ENCODE assay signal across 17 cellular contexts in the genomic region with DNA sequence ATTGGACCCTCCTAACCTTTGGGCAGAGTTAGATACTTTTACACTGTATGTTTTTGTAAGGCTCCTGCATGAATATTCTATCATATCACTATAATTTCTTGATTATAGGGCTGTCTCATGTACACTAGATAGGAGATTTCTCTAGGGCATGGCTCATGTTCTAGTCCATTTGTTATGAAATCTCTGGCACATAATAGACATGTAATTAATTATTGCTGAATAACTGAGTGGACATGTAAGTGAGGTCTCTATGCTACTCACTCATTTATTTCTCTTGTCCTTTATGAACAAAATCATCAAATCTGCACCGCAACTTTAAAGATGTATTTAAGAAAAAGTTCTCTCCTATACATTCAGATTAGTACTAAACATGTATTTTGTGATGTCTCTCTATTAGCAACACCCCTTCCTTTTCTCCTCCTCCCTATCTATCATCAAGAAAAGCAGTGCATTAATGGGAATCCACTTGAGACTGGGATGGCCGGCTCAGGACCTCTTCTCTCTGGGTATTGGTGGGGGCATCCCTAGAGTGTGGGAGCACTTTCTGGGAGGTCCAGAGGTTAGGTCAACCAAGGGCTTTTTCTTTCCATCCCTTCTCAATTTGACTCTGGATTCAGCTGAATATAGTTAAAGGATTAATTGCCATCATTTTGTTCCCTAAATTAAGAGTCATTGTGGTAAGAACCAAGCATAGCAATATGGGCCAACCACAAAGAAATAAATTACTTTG.
A peak's percentile ranks its signal among the peaks of the same experiment; 100 is the strongest.
DNase-seq lines count a peak whose midpoint lies in the region; ATAC-seq and TF ChIP-seq lines count a peak whose summit lies in the region.
"Had no signal": no experiment of that assay in that cellular context is flagged by ENCODE, and none has a peak within 500 bp of the region (broad histone marks: within the 10 kb centered on the region; RNA-seq: fewer than 3 reads in every experiment).

No MANE protein-coding gene starts in this region.

- no peak for DNase-seq in activated naive CD8-positive, alpha-beta T cell treated with anti-CD3 and anti-CD28 coated beads, Interleukin-2, amount 50 U/mL, for 24 hours
- peak; percentile 44 for DNase-seq in kidney tubule cell (ENCODE audit: low spot score)
- no peak for DNase-seq in esophagus muscularis mucosa (ENCODE audit: extremely low spot score)
- DNase-seq in posterior cingulate gyrus = no peak
- DNase-seq in NCI-H510A treated with DMSO at 0.1 percent for 48 hours (lab: John Stamatoyannopoulos, UW) = no peak
- DNase-seq in trophoblast cell = no peak
- DNase-seq: activated effector memory CD4-positive, alpha-beta T cell treated with anti-CD3 and anti-CD28 coated beads, Interleukin-2, amount 50 U/mL, for 16 hours; dorsolateral prefrontal cortex; Karpas-422; left ventricle myocardium superior; naive thymus-derived CD8-positive, alpha-beta T cell; NCI-H1694; NCI-H446 treated with DMSO at 0.1 percent for 48 hours had no signal

- ATAC-seq in activated naive CD8-positive, alpha-beta T cell treated with anti-CD3 and anti-CD28 coated beads, Interleukin-2, amount 50 U/mL, for 24 hours = no peak
- ATAC-seq: left ventricle myocardium superior; naive thymus-derived CD8-positive, alpha-beta T cell had no signal

- peaks cover 0 to 19% (median 0%) of the 10 kb centered on the region in 11 experiments; a peak in 5 of 22 replicates for H3K9me3 ChIP-seq in BLaER1 treated with 17β-estradiol and CSF1 and Interleukin-3, amounts not matched to agents 10 nM and 100 nM (replicated peaks in 1 of 11)
- no peaks in the 10 kb centered on the region for H3K9me3 ChIP-seq in esophagus muscularis mucosa
- no peaks in the 10 kb centered on the region for H3K9me3 ChIP-seq in trophoblast cell (ENCODE audit: insufficient read depth, low read depth, low read length)

- no peak overlapping the region for H4K8ac ChIP-seq in trophoblast cell (ENCODE audit: low read depth, low read length)

- H3K4me3 ChIP-seq in BLaER1 treated with 17β-estradiol and CSF1 and Interleukin-3, amounts not matched to agents 10 nM and 100 nM = no peak overlapping the region
- H3K4me3 ChIP-seq in esophagus muscularis mucosa = no peak overlapping the region
- no peak overlapping the region for H3K4me3 ChIP-seq in trophoblast cell (ENCODE audit: low read depth, low read length)
- H3K4me3 ChIP-seq: dorsolateral prefrontal cortex had no signal

- TF ChIP-seq EP300 in Ishikawa (IDR thresholded peaks at IDR 0.05; ENCODE audit: borderline replicate concordance) (no peak), esophagus muscularis mucosa (IDR thresholded peaks at IDR 0.05) (no peak)

- peak overlapping the region in 8 of 11 experiments; percentile 23 to 66 (median 51); a peak in 12 of 22 replicates for H3K9ac ChIP-seq in BLaER1 treated with 17β-estradiol and CSF1 and Interleukin-3, amounts not matched to agents 10 nM and 100 nM
- H3K9ac ChIP-seq in trophoblast cell (ENCODE audit: low read length) = no peak overlapping the region

- no peak overlapping the region for H2BK120ac ChIP-seq in trophoblast cell (ENCODE audit: insufficient read depth, low read length, poor library complexity)

- WGBS in esophagus muscularis mucosa = 86% methylated on average over 2 of the region's 2 CpGs
- no CpG with 5 or more reads among the region's 2 CpGs for WGBS in trophoblast cell (ENCODE audit: extremely low coverage, insufficient coverage, insufficient read length)

- no peak for TF ChIP-seq POLR2A in esophagus muscularis mucosa (IDR thresholded peaks at IDR 0.05; ENCODE audit: low read depth)

- H4K12ac ChIP-seq in trophoblast cell (ENCODE audit: low read depth, low read length) = no peak overlapping the region

- H3K4me2 ChIP-seq in BLaER1 treated with 17β-estradiol and CSF1 and Interleukin-3, amounts not matched to agents 10 nM and 100 nM = peak overlapping the region in 10 of 11 experiments; percentile 40 to 77 (median 67); a peak in 20 of 22 replicates
- H3K4me2 ChIP-seq in trophoblast cell (ENCODE audit: low read length) = no peak overlapping the region

- H4K91ac ChIP-seq in trophoblast cell (ENCODE audit: low read depth, low read length) = no peak overlapping the region

- no peak overlapping the region for H3K18ac ChIP-seq in trophoblast cell (ENCODE audit: low read length)

- intact Hi-C loops in esophagus muscularis mucosa (cut with DNase I) = no loop called here
- intact Hi-C loops in posterior cingulate gyrus (cut with DNase I) = no loop called here

- no peaks in the 10 kb centered on the region for H4K20me1 ChIP-seq in BLaER1 treated with 17β-estradiol and CSF1 and Interleukin-3, amounts not matched to agents 10 nM and 100 nM

- H3K9me3 Mint-ChIP-seq in activated naive CD8-positive, alpha-beta T cell treated with anti-CD3 and anti-CD28 coated beads, Interleukin-2, amount 50 U/mL, for 24 hours = peaks cover 20% of the 10 kb centered on the region

- no peak overlapping the region for H2AK5ac ChIP-seq in trophoblast cell (ENCODE audit: low read length)

- H3K27ac ChIP-seq in BLaER1 treated with 17β-estradiol and CSF1 and Interleukin-3, amounts not matched to agents 10 nM and 100 nM = peak overlapping the region in 10 of 11 experiments; percentile 38 to 85 (median 77); a peak in 19 of 22 replicates
- H3K27ac ChIP-seq in esophagus muscularis mucosa (replicated peaks in 1 of 4) = no peak overlapping the region
- no peak overlapping the region for H3K27ac ChIP-seq in trophoblast cell (ENCODE audit: low read depth, low read length)
- H3K27ac ChIP-seq: dorsolateral prefrontal cortex had no signal

- no peak overlapping the region for H3K4ac ChIP-seq in trophoblast cell (ENCODE audit: low read depth, low read length)

- no peak overlapping the region for H2BK12ac ChIP-seq in trophoblast cell (ENCODE audit: low read length)

- peak overlapping the region; percentile 4 for H3K4me3 Mint-ChIP-seq in activated naive CD8-positive, alpha-beta T cell treated with anti-CD3 and anti-CD28 coated beads, Interleukin-2, amount 50 U/mL, for 24 hours
- H3K4me3 Mint-ChIP-seq: activated CD4-positive, alpha-beta memory T cell treated with anti-CD3 and anti-CD28 coated beads for 36 hours; B cell; naive thymus-derived CD8-positive, alpha-beta T cell had no signal

- H3K27me3 ChIP-seq in BLaER1 treated with 17β-estradiol and CSF1 and Interleukin-3, amounts not matched to agents 10 nM and 100 nM = peaks cover 0 to 19% (median 0%) of the 10 kb centered on the region in 11 experiments; a peak in 4 of 22 replicates
- H3K27me3 ChIP-seq in esophagus muscularis mucosa (no peaks in the 10 kb centered on the region), trophoblast cell (ENCODE audit: insufficient read depth, low read length) (no peaks in the 10 kb centered on the region)

- H3K4me1 ChIP-seq in BLaER1 treated with 17β-estradiol and CSF1 and Interleukin-3, amounts not matched to agents 10 nM and 100 nM = peaks cover 10 to 53% (median 23%) of the 10 kb centered on the region in 10 experiments
- no peaks in the 10 kb centered on the region for H3K4me1 ChIP-seq in esophagus muscularis mucosa
- H3K4me1 ChIP-seq in trophoblast cell (ENCODE audit: control insufficient read depth in 1 of 2, insufficient read depth in 2 of 2, low read length in 2 of 2) = no peaks in the 10 kb centered on the region

- H3K36me3 ChIP-seq in BLaER1 treated with 17β-estradiol and CSF1 and Interleukin-3, amounts not matched to agents 10 nM and 100 nM = no peaks in the 10 kb centered on the region
- H3K36me3 ChIP-seq in esophagus muscularis mucosa (no peaks in the 10 kb centered on the region), trophoblast cell (ENCODE audit: control insufficient read depth in 1 of 2, insufficient read depth in 2 of 2, low read length in 2 of 2) (no peaks in the 10 kb centered on the region)

- H3K27me3 Mint-ChIP-seq in activated naive CD8-positive, alpha-beta T cell treated with anti-CD3 and anti-CD28 coated beads, Interleukin-2, amount 50 U/mL, for 24 hours = peaks cover 26% of the 10 kb centered on the region

- peak overlapping the region; percentile 70 for H3K27ac Mint-ChIP-seq in activated naive CD8-positive, alpha-beta T cell treated with anti-CD3 and anti-CD28 coated beads, Interleukin-2, amount 50 U/mL, for 24 hours
- H3K27ac Mint-ChIP-seq: activated CD4-positive, alpha-beta memory T cell treated with anti-CD3 and anti-CD28 coated beads for 36 hours; B cell; naive thymus-derived CD8-positive, alpha-beta T cell had no signal

- TF ChIP-seq CTCF in esophagus muscularis mucosa (IDR thresholded peaks at IDR 0.05) = no peak

- H3K79me2 ChIP-seq in trophoblast cell (ENCODE audit: control insufficient read depth, insufficient read depth, low read length, poor library complexity) = no peaks in the 10 kb centered on the region

- no peak overlapping the region for H2AFZ ChIP-seq in trophoblast cell (ENCODE audit: insufficient read depth, low read length, poor library complexity)

- no peak for TF ChIP-seq RAD21 in Ishikawa (IDR thresholded peaks at IDR 0.05; ENCODE audit: low read depth)

- H3K36me3 Mint-ChIP-seq in activated naive CD8-positive, alpha-beta T cell treated with anti-CD3 and anti-CD28 coated beads, Interleukin-2, amount 50 U/mL, for 24 hours (ENCODE audit: low read depth) = no peaks in the 10 kb centered on the region
- H3K36me3 Mint-ChIP-seq: activated CD4-positive, alpha-beta memory T cell treated with anti-CD3 and anti-CD28 coated beads for 36 hours; naive thymus-derived CD8-positive, alpha-beta T cell had no signal

- H2BK5ac ChIP-seq in trophoblast cell (ENCODE audit: low read depth, low read length, poor library complexity) = no peak overlapping the region

- H3K14ac ChIP-seq in trophoblast cell (ENCODE audit: low read length) = no peak overlapping the region

- peaks cover 32% of the 10 kb centered on the region for H3K4me1 Mint-ChIP-seq in activated naive CD8-positive, alpha-beta T cell treated with anti-CD3 and anti-CD28 coated beads, Interleukin-2, amount 50 U/mL, for 24 hours
- H3K4me1 Mint-ChIP-seq: B cell; naive thymus-derived CD8-positive, alpha-beta T cell had no signal

- no peak overlapping the region for H3K23ac ChIP-seq in trophoblast cell (ENCODE audit: low read length)

- no peaks in the 10 kb centered on the region for H3K79me1 ChIP-seq in trophoblast cell (ENCODE audit: low read length)

Comparison
In these comparisons a context has a peak if more than half of its experiments do, and no peak if none do; other contexts are left out.
1. H3K27ac ChIP-seq: peak in BLaER1 treated with 17β-estradiol and CSF1 and Interleukin-3, amounts not matched to agents 10 nM and 100 nM (10 of 11); none in esophagus muscularis mucosa (0 of 4) and trophoblast cell (single experiment).